ENCODE assay signal across 8 cellular contexts in genomic region chr10:88835095-88835909, GRCh38. TPM values are rescaled to one million over a fixed set of nuclear protein-coding genes. Genes with fewer than 3 reads are reported as not detected.
DNase-seq lines count a peak whose midpoint lies in the region; TF ChIP-seq lines count a peak whose summit lies in the region.

No MANE protein-coding gene starts in this region.

- H3K4me1 ChIP-seq in Loucy (ENCODE audit: insufficient read depth, low read length, poor library complexity, severe bottlenecking) (peaks cover 38% of the 10 kb centered on the region), testis (no peaks in the 10 kb centered on the region)

- H3K9me2 ChIP-seq in Loucy (replicated peaks; ENCODE audit: low read depth, low read length) = no peaks in the 10 kb centered on the region

- WGBS in testis, 2 donors = 14 to 18% methylated on average over 10 of the region's 10 CpGs

- no peaks in the 10 kb centered on the region for H3K27me3 ChIP-seq in Loucy (ENCODE audit: insufficient read depth, low read length, poor library complexity, severe bottlenecking)
- no peaks in the 10 kb centered on the region for H3K27me3 ChIP-seq in testis

- no peak overlapping the region for H3K9ac ChIP-seq in Loucy (ENCODE audit: low read depth, low read length, poor library complexity, severe bottlenecking)

- POLR2A ChIA-PET in RWPE1 (lab: Yijun Ruan, JAX; ENCODE audit: low non-redundant PET) = interaction anchor here (1.0 kb wide), 1 partner anchor 75 kb away, joined by 3 read pairs; no protein-coding TSS in a partner anchor

- H2AFZ ChIP-seq in Loucy (ENCODE audit: low read length) = peak overlapping the region; percentile 71

- H3F3A ChIP-seq in Loucy (ENCODE audit: low read depth) = no peaks in the 10 kb centered on the region

- peak overlapping the region; percentile 5 for H3K4me2 ChIP-seq in Loucy (ENCODE audit: low read depth, low read length, poor library complexity, severe bottlenecking)

- CTCF ChIA-PET in RWPE1 (lab: Yijun Ruan, JAX) = interaction anchor here (0.5 to 5.2 kb wide), 28 partner anchors 9 to 1044 kb away, joined by 3 to 66 read pairs (median 4); partner anchors contain the start of gene STAMBPL1

- intact Hi-C loops in testis (cut with DNase I; ENCODE audit: low total_unique reads) = loop anchor here (10.0 kb wide), 2 partner anchors 99 to 379 kb away; no protein-coding TSS in a partner anchor

- TF ChIP-seq POLR2A in testis (IDR thresholded peaks at IDR 0.05) = no peak

- H3K9me3 ChIP-seq in Loucy (ENCODE audit: insufficient read depth, low read depth, low read length) = no peaks in the 10 kb centered on the region
- no peaks in the 10 kb centered on the region for H3K9me3 ChIP-seq in testis

- no peak overlapping the region for H3K4me3 ChIP-seq in Loucy (ENCODE audit: low read length, poor library complexity, severe bottlenecking)
- H3K4me3 ChIP-seq in fibroblast of villous mesenchyme (ENCODE audit: low read depth, low read length) = no peak overlapping the region
- H3K4me3 ChIP-seq in testis = no peak overlapping the region

- no peaks in the 10 kb centered on the region for H3K79me2 ChIP-seq in Loucy (ENCODE audit: insufficient read depth, low read length)

- H3K36me3 ChIP-seq in Loucy (ENCODE audit: insufficient read depth, low read length) = no peaks in the 10 kb centered on the region
- H3K36me3 ChIP-seq in testis (ENCODE audit: low read depth, missing control alignments) = no peaks in the 10 kb centered on the region

- H3K27ac ChIP-seq in RWPE1 (no peak overlapping the region), testis (no peak overlapping the region)

- no peaks in the 10 kb centered on the region for H4K20me1 ChIP-seq in Loucy (ENCODE audit: insufficient read depth, low read length, poor library complexity, severe bottlenecking)

- TF ChIP-seq CTCF in Loucy (conservative IDR thresholded peaks at IDR 0.05; ENCODE audit: low read length) (peak; percentile 96), RWPE1 (conservative IDR thresholded peaks at IDR 0.05; ENCODE audit: low read depth) (peak; percentile 83), fibroblast of villous mesenchyme (IDR thresholded peaks at IDR 0.05; ENCODE audit: insufficient read depth, low read depth, low read length) (peak; percentile 86), testis (IDR thresholded peaks at IDR 0.05) (peak; percentile 76 to 89 (median 80))

- DNase-seq in EL = peak; percentile 85
- peak; percentile 83 for DNase-seq in H4 (ENCODE audit: low spot score)
- peak; percentile 80 for DNase-seq in RWPE1 (ENCODE audit: low spot score)
- DNase-seq in activated T-helper 1 cell treated with anti-CD3 and anti-CD28 coated beads, Interleukin-2, amount 50 U/mL, for 16 hours (ENCODE audit: low read depth in 1 of 2, low spot score in 1 of 2) = peak; percentile 67 to 72
- DNase-seq in fibroblast of villous mesenchyme (ENCODE audit: low read depth) = peak; percentile 90
- DNase-seq in nucleus accumbens (lab: John Stamatoyannopoulos, UW) = peak in 53 of 56 donors; percentile 3 to 86 (median 48)
- DNase-seq in testis = peak; percentile 86

RNA-seq across cellular contexts. Expression of gene ANKRD22, which starts 16.3 kb away (rescaled TPM):
- total RNA-seq in H4 (2014; rRNA removed; shearing (Covaris generic)) = not detected in 2 replicates
- total RNA-seq in fibroblast of villous mesenchyme (not detected in 2 replicates), testis (under 1 TPM in 1 of 2 donors, not detected in 1; 0.31 TPM)
- polyA plus RNA-seq in testis (ENCODE audit: insufficient read depth, low read depth, low replicate concordance) = 1.3 TPM

RNA-seq across cellular contexts. Expression of gene LIPM, which starts 32.8 kb away (rescaled TPM):
- total RNA-seq in H4 (2014; rRNA removed; shearing (Covaris generic)) = not detected in 2 replicates
- total RNA-seq in fibroblast of villous mesenchyme = not detected in 2 replicates
- total RNA-seq in testis = not detected
- not detected for polyA plus RNA-seq in testis (ENCODE audit: insufficient read depth, low read depth, low replicate concordance)

RNA-seq across cellular contexts. Expression of gene STAMBPL1, which starts 44.7 kb away (rescaled TPM):
- 9.0 and 15.0 TPM in 2 replicates for total RNA-seq in H4 (2014; rRNA removed; shearing (Covaris generic))
- total RNA-seq in fibroblast of villous mesenchyme = 98.9 and 120 TPM in 2 replicates
- total RNA-seq in testis = 10 to 100 TPM; 20.0 to 32.3 TPM
- polyA plus RNA-seq in testis (ENCODE audit: insufficient read depth, low read depth, low replicate concordance) = 37.5 TPM
